Comparison of ENCODE assay signal across 8 cellular contexts in the genomic region with DNA sequence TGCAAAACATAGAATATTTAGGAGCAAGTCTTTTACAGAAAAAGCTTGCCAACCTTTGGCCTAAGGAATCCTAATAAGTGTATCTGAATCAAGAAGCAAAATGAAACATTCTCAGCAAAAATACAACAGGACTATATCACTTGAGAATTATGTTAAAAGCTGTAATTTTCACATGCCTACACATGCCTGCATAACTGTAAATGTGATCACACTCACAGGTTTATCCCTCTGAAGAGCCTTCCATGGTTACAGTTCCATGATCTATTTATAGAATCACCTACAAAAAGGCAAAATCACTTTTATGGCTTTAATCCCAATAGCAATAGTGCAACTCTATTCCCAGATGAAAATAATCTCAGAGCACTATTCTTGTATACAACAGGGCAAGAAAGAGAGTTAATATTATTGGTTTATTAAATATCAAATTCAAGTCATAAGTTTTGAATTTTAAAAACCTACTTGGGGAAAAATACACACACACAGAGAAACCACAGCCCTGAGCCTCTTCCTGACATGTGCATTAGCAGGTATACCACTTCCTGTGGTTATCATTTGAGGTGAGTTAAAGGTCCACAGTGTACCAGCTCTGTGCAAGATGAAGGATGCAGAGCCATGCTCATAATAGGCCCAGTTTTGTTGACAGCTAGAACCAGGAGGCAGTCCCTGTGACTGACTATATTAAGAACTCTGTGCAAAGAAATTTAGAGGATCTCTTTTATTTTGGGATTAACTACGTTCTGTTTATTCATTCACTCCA.
DNase-seq lines count a peak whose midpoint lies in the region; ATAC-seq, FAIRE-seq and TF ChIP-seq lines count a peak whose summit lies in the region.

No MANE protein-coding gene starts in this region.

- H2AFZ ChIP-seq in OCI-LY7 (ENCODE audit: low read length) (peak overlapping the region; percentile 64; the same call in 1 of the 2 replicates), GM12878 (ENCODE audit: control insufficient read depth, low read depth, low read length) (no peak overlapping the region)

- SMC1A ChIA-PET in GM12878 (lab: Charles Lee; ENCODE audit: uncharacterized antibody, unreplicated experiment): interaction anchor here (1.0 kb wide), 1 partner anchor 8 kb away, joined by 3 read pairs; no protein-coding TSS in a partner anchor

- DNase-seq in GDM1 (lab: John Stamatoyannopoulos, UW): peak; percentile 7
- peak; percentile 68 for DNase-seq in OCI-LY7 (ENCODE audit: low spot score)
- peak; percentile 24 for DNase-seq in GM12878 (ENCODE audit: low read depth, low spot score)
- DNase-seq in stimulated activated CD8-positive, alpha-beta memory T cell treated with anti-CD3 and anti-CD28 coated beads, Interleukin-4, amount 100 ng/mL, for 1 hour (ENCODE audit: low read depth in 2 of 2, low spot score in 1 of 2): peak; percentile 8 to 25
- DNase-seq in 8988T: no peak
- DNase-seq in NCI-H2171 (lab: John Stamatoyannopoulos, UW): no peak
- DNase-seq in NCI-H1092 treated with DMSO at 0.1 percent for 48 hours (lab: John Stamatoyannopoulos, UW): no peak

- H3K27ac ChIP-seq in OCI-LY7 (ENCODE audit: low read depth, low read length, poor library complexity, severe bottlenecking): peak overlapping the region; percentile 3
- no peak overlapping the region for H3K27ac ChIP-seq in GM12878 (ENCODE audit: control insufficient read depth, insufficient read depth)

- H3K36me3 ChIP-seq in OCI-LY7 (ENCODE audit: insufficient read depth, low read length): no peaks in the 10 kb centered on the region
- no peaks in the 10 kb centered on the region for H3K36me3 ChIP-seq in GM12878 (ENCODE audit: control insufficient read depth in 2 of 2, insufficient read depth in 2 of 2, low read length in 1 of 2)

- no peak for TF ChIP-seq RAD21 in GM12878 (IDR thresholded peaks at IDR 0.05; ENCODE audit: insufficient read depth, low read depth, low read length)

- no TSS peak for BruUV-seq in OCI-LY7 (replicated peaks; lab: Mats Ljungman, UMichigan)
- no TSS peak for BruUV-seq in GM12878 (replicated peaks; lab: Mats Ljungman, UMichigan)

- no peaks in the 10 kb centered on the region; a peak in 2 of 4 replicates for H3K27me3 ChIP-seq in GM12878 (replicated peaks in 1 of 2; ENCODE audit: control insufficient read depth in 2 of 2, insufficient read depth in 2 of 2, low read length in 1 of 2)

- H3K4me1 ChIP-seq in OCI-LY7 (ENCODE audit: insufficient read depth, low read length, poor library complexity, severe bottlenecking): peaks cover 25% of the 10 kb centered on the region
- no peaks in the 10 kb centered on the region for H3K4me1 ChIP-seq in GM12878 (ENCODE audit: control insufficient read depth, insufficient read depth, low read length)

- in situ Hi-C loops in GM12878 (cut with MboI): no loop called here

- FAIRE-seq in GM12878 (lab: Jason Lieb, UNC): peak; percentile 86

- H3K9me3 ChIP-seq in OCI-LY7 (ENCODE audit: low read length): no peaks in the 10 kb centered on the region
- H3K9me3 ChIP-seq in GM12878 (replicated peaks; ENCODE audit: control insufficient read depth, insufficient read depth, low read length): no peaks in the 10 kb centered on the region

- TF ChIP-seq EP300 in GM12878 (IDR thresholded peaks at IDR 0.05; ENCODE audit: borderline replicate concordance in 1 of 2, control insufficient read depth in 1 of 2, low read depth in 2 of 2, low read length in 2 of 2): no peak

- WGBS in GM12878 (ENCODE audit: insufficient coverage, insufficient replicate concordance, low lambda C conversion rate, missing lambda C conversion rate): 0% methylated on average over 1 of the region's 1 CpG

- POLR2A ChIA-PET in OCI-LY7 (lab: Charles Lee) (interaction anchor here (0.6 to 1.0 kb wide), 2 partner anchors 10 to 103 kb away, joined by 3 read pairs; no protein-coding TSS in a partner anchor), GM12878 (lab: Charles Lee) (no interaction called here)

- no peak for TF ChIP-seq POLR2A in GM12878 (IDR thresholded peaks at IDR 0.05; ENCODE audit: low read depth, low read length)

- H3K9ac ChIP-seq in GM12878 (ENCODE audit: control insufficient read depth, insufficient read depth, low read length): no peak overlapping the region

- H4K20me1 ChIP-seq in OCI-LY7 (ENCODE audit: insufficient read depth, low read length) (no peaks in the 10 kb centered on the region), GM12878 (ENCODE audit: control insufficient read depth, insufficient read depth) (no peaks in the 10 kb centered on the region)

- H3K4me3 ChIP-seq in OCI-LY7 (ENCODE audit: low read depth, low read length, poor library complexity, severe bottlenecking): no peak overlapping the region
- H3K4me3 ChIP-seq in GM12878: no peak overlapping the region

- TF ChIP-seq CTCF in OCI-LY7 (conservative IDR thresholded peaks at IDR 0.05; ENCODE audit: low read length) (no peak), GM12878 (IDR thresholded peaks at IDR 0.05 in 2 of 3, conservative IDR thresholded peaks at IDR 0.05 in 1 of 3; ENCODE audit: control insufficient read depth in 2 of 3, extremely low read depth in 1 of 3, insufficient read depth in 1 of 3, low read depth in 3 of 3, low read length in 3 of 3) (no peak)

- H3K9me2 ChIP-seq in OCI-LY7 (ENCODE audit: insufficient read depth, low read length): no peaks in the 10 kb centered on the region

- intact Hi-C loops in OCI-LY7 (cut with micrococcal nuclease; ENCODE audit: unreplicated experiment): no loop called here
- intact Hi-C loops in GM12878 (cut with micrococcal nuclease; ENCODE audit: unreplicated experiment): no loop called here

- RAD21 ChIA-PET in GM12878 (lab: Charles Lee; ENCODE audit: unreplicated experiment): no interaction called here

- ATAC-seq in GM21786 (IDR thresholded peaks at IDR 0.05; ENCODE audit: unreplicated experiment) (peak; percentile 96), GM12878 (peak; percentile 83)

- H3K4me2 ChIP-seq in OCI-LY7 (ENCODE audit: low read length) (peak overlapping the region; percentile 52), GM12878 (ENCODE audit: control insufficient read depth, insufficient read depth) (no peak overlapping the region)

- no peaks in the 10 kb centered on the region for H3K79me2 ChIP-seq in OCI-LY7 (ENCODE audit: insufficient read depth, low read depth, low read length)
- H3K79me2 ChIP-seq in GM12878 (ENCODE audit: control insufficient read depth, insufficient read depth, low read length): no peaks in the 10 kb centered on the region

- CTCF ChIA-PET in OCI-LY7 (lab: Charles Lee; ENCODE audit: unreplicated experiment) (no interaction called here), GM12878 (lab: Yijun Ruan, JAX) (no interaction called here)

TF ChIP-seq in GM12878, 131 proteins besides CTCF, POLR2A, EP300 and RAD21 (continues in another document):
- peak; percentile 93 for TF ChIP-seq RUNX3 (IDR thresholded peaks at IDR 0.05; ENCODE audit: low read length)
- TF ChIP-seq GABPA (IDR thresholded peaks at IDR 0.05; ENCODE audit: low read depth): peak; percentile 21; the same call in 1 of the 2 replicates
- no peak for TF ChIP-seq NRF1 (conservative IDR thresholded peaks at IDR 0.05; ENCODE audit: low read depth, low read length)
- TF ChIP-seq NR2F1 (conservative IDR thresholded peaks at IDR 0.05): no peak
- no peak for TF ChIP-seq IKZF1 (conservative IDR thresholded peaks at IDR 0.05)
- no peak for TF ChIP-seq ZNF687 (IDR thresholded peaks at IDR 0.05)
- 0 out of 2 replicates have a peak, but pooled peaks have one; percentile 21 for TF ChIP-seq NFIC (IDR thresholded peaks at IDR 0.05; ENCODE audit: low read depth, low read length)
- no peak for TF ChIP-seq CREM (IDR thresholded peaks at IDR 0.05; ENCODE audit: low read depth)
- no peak for TF ChIP-seq NR2C1 (IDR thresholded peaks at IDR 0.05)
- no peak for TF ChIP-seq EGR1 (IDR thresholded peaks at IDR 0.05; ENCODE audit: borderline replicate concordance in 1 of 2, low read depth in 2 of 2, low read length in 2 of 2)
- no peak for TF ChIP-seq TCF7 (IDR thresholded peaks at IDR 0.05; ENCODE audit: borderline replicate concordance)
- peak; percentile 63; the same call in 1 of the 2 replicates for TF ChIP-seq CBFB (IDR thresholded peaks at IDR 0.05; ENCODE audit: low read depth)
- no peak for TF ChIP-seq USF2 (IDR thresholded peaks at IDR 0.05; ENCODE audit: borderline replicate concordance, low read depth, low read length)
- 0 out of 4 replicates have a peak, but pooled peaks of 1 of the 2 experiments have one; percentile 21 for TF ChIP-seq IKZF2 (IDR thresholded peaks at IDR 0.05)

Comparison
In these comparisons a context has a peak if more than half of its experiments do, and no peak if none do; other contexts are left out.
1. DNase-seq: peak in GDM1 (single experiment), OCI-LY7 (single experiment), GM12878 (single experiment) and stimulated activated CD8-positive, alpha-beta memory T cell treated with anti-CD3 and anti-CD28 coated beads, Interleukin-4, amount 100 ng/mL, for 1 hour (2 of 2); none in 8988T (single experiment), NCI-H2171 (single experiment) and NCI-H1092 treated with DMSO at 0.1 percent for 48 hours (single experiment).